ENCODE assay signal across 20 cellular contexts in the genomic region with DNA sequence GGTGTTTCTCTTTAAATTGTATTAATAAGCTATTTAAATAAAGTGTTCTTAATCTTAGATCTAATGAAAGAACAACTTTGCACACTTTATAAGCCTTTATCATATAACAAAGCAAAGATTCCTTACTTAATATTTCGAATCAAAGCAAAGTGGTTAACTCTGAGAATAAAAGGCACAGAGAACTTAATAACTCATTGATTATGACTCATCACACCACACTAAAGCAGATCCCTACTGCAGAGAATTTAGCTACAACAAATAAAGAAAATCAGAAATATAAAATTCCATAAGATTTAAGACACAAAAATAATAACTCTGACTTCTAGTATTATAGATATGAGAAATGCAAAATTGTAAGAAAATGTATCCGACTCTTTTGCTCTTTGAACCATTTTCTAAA.
DNase-seq lines count a peak whose midpoint lies in the region; ATAC-seq, FAIRE-seq and TF ChIP-seq lines count a peak whose summit lies in the region.
"Had no signal": no experiment of that assay in that cellular context is flagged by ENCODE, and none has a peak within 500 bp of the region (broad histone marks: within the 10 kb centered on the region; RNA-seq: fewer than 3 reads in every experiment).

No MANE protein-coding gene starts in this region.

- in situ Hi-C loops in K562 (cut with MboI), result no loop called here
- in situ Hi-C loops in GM13977 (cut with MboI; ENCODE audit: low pct_unique_long_range_greater_than_20kb, low sequenced_read_pairs, unreplicated experiment), result no loop called here

- FAIRE-seq in K562 (lab: Jason Lieb, UNC), result no peak
- FAIRE-seq: GM12892, H54 had no signal

- H3K4me3 Mint-ChIP-seq in endothelial cell (ENCODE audit: unreplicated experiment), result no peak overlapping the region
- H3K4me3 Mint-ChIP-seq: IgD-negative memory B cell had no signal

- intact Hi-C loops in K562 (cut with micrococcal nuclease), result no loop called here

- H3K27ac ChIP-seq in K562 (ENCODE audit: extremely low read depth, low read depth, low read length), result no peak overlapping the region
- H3K27ac ChIP-seq: BLaER1 treated with 17β-estradiol and CSF1 and Interleukin-3, amounts not matched to agents 10 nM and 100 nM; PC-9; SJSA1 had no signal

- H3K9me1 ChIP-seq in K562 (ENCODE audit: control insufficient read depth, insufficient read depth, low read length), result no peaks in the 10 kb centered on the region

- WGBS in K562 (ENCODE audit: insufficient coverage, low coverage, missing lambda C conversion rate), result 50% methylated on average over 2 of the region's 2 CpGs

- H3K4me1 ChIP-seq in K562 (replicated peaks in 1 of 2; ENCODE audit: control insufficient read depth in 2 of 2, insufficient read depth in 2 of 2, low read length in 2 of 2), result no peaks in the 10 kb centered on the region

- ATAC-seq in K562, result no peak
- ATAC-seq in HG02970 (IDR thresholded peaks at IDR 0.05; ENCODE audit: low FRiP score, unreplicated experiment), result no peak

- no peaks in the 10 kb centered on the region for H3K9me3 ChIP-seq in K562 (replicated peaks; ENCODE audit: control insufficient read depth, insufficient read depth, low read depth, low read length)
- H3K9me3 ChIP-seq: BLaER1 treated with 17β-estradiol and CSF1 and Interleukin-3, amounts not matched to agents 10 nM and 100 nM; SJSA1 had no signal

- DNase-seq in GM03348 (ENCODE audit: low spot score), result peak; percentile 9
- peak; percentile 15 for DNase-seq in M059J (ENCODE audit: low read depth)
- DNase-seq in K562 (ENCODE audit: extremely low read depth in 1 of 4, low spot score in 3 of 4), result no peak
- peak; percentile 3 for DNase-seq in kidney glomerular epithelial cell (lab: John Stamatoyannopoulos, UW)
- DNase-seq in endothelial cell (ENCODE audit: low spot score), result no peak
- no peak for DNase-seq in GM13977 (ENCODE audit: low spot score)
- no peak for DNase-seq in NCI-H82 (lab: John Stamatoyannopoulos, UW)
- DNase-seq: DMS 273 treated with DMSO at 0.1 percent for 48 hours, GF-D8, NCI-H1436 treated with DMSO at 0.1 percent for 48 hours, NCI-H2029 treated with DMSO at 0.1 percent for 48 hours, NCI-H2171 treated with DMSO at 0.1 percent for 48 hours, NCI-H748 treated with DMSO at 0.1 percent for 48 hours, PC-9 had no signal

- TF ChIP-seq EP300 in K562 (IDR thresholded peaks at IDR 0.05; ENCODE audit: low read length), result no peak

- no peaks in the 10 kb centered on the region for H3K9me3 Mint-ChIP-seq in endothelial cell (ENCODE audit: unreplicated experiment)

- no peak for TF ChIP-seq POLR2A in K562 (conservative IDR thresholded peaks at IDR 0.05)

- no peaks in the 10 kb centered on the region for H4K20me1 ChIP-seq in K562 (replicated peaks; ENCODE audit: control insufficient read depth, insufficient read depth, low read length)
- H4K20me1 ChIP-seq: BLaER1 treated with 17β-estradiol and CSF1 and Interleukin-3, amounts not matched to agents 10 nM and 100 nM had no signal

- TF ChIP-seq CTCF in K562 (IDR thresholded peaks at IDR 0.05 in 2 of 3, conservative IDR thresholded peaks at IDR 0.05 in 1 of 3; ENCODE audit: insufficient read depth in 2 of 3, low read depth in 1 of 3, low read length in 3 of 3) (no peak), endothelial cell (IDR thresholded peaks at IDR 0.05; ENCODE audit: unreplicated experiment) (no peak), GM13977 (IDR thresholded peaks at IDR 0.05; ENCODE audit: extremely low read depth, insufficient read depth, missing control alignments) (no peak)

- H3K27ac Mint-ChIP-seq in endothelial cell (ENCODE audit: unreplicated experiment), result no peak overlapping the region
- H3K27ac Mint-ChIP-seq: IgD-negative memory B cell had no signal

- H3K4me1 Mint-ChIP-seq in endothelial cell (ENCODE audit: unreplicated experiment), result no peaks in the 10 kb centered on the region

- POLR2A ChIA-PET in K562 (lab: Yijun Ruan, JAX), result no interaction called here

- H3K36me3 Mint-ChIP-seq in endothelial cell (ENCODE audit: low read depth, unreplicated experiment), result no peaks in the 10 kb centered on the region
- H3K36me3 Mint-ChIP-seq: IgD-negative memory B cell had no signal

- H3K79me2 ChIP-seq in K562 (ENCODE audit: control insufficient read depth, insufficient read depth, low read length), result no peaks in the 10 kb centered on the region

- TF ChIP-seq RAD21 in K562 (CRISPR knock-in tag; conservative IDR thresholded peaks at IDR 0.05 in 1 of 2, IDR thresholded peaks at IDR 0.05 in 1 of 2), result no peak

- H3K36me3 ChIP-seq in K562 (ENCODE audit: control insufficient read depth, insufficient read depth, low read length), result no peaks in the 10 kb centered on the region
- H3K36me3 ChIP-seq: BLaER1 treated with 17β-estradiol and CSF1 and Interleukin-3, amounts not matched to agents 10 nM and 100 nM; SJSA1 had no signal

- BruUV-seq in K562 (replicated peaks; lab: Mats Ljungman, UMichigan), result no TSS peak

- H3K4me2 ChIP-seq in K562 (ENCODE audit: insufficient read depth, low read length), result no peak overlapping the region
- H3K4me2 ChIP-seq: BLaER1 treated with 17β-estradiol and CSF1 and Interleukin-3, amounts not matched to agents 10 nM and 100 nM; PC-9 had no signal

- H3K27me3 ChIP-seq in K562 (ENCODE audit: control insufficient read depth in 2 of 2, insufficient read depth in 2 of 2, low read length in 2 of 2), result no peaks in the 10 kb centered on the region
- H3K27me3 ChIP-seq: BLaER1 treated with 17β-estradiol and CSF1 and Interleukin-3, amounts not matched to agents 10 nM and 100 nM; SJSA1 had no signal

- H2AFZ ChIP-seq in K562 (ENCODE audit: low read depth, low read length), result no peak overlapping the region
- H2AFZ ChIP-seq: PC-9 had no signal

- H3K4me3 ChIP-seq in K562, result no peak overlapping the region
- H3K4me3 ChIP-seq: BLaER1 treated with 17β-estradiol and CSF1 and Interleukin-3, amounts not matched to agents 10 nM and 100 nM; PC-9; SJSA1 had no signal

- CTCF ChIA-PET in K562 (lab: Yijun Ruan, JAX; ENCODE audit: low intra/inter-chr PET ratio), result no interaction called here

- no peak overlapping the region for H3K9ac ChIP-seq in K562 (ENCODE audit: insufficient read depth in 1 of 2, low read depth in 2 of 2, low read length in 2 of 2)
- H3K9ac ChIP-seq: BLaER1 treated with 17β-estradiol and CSF1 and Interleukin-3, amounts not matched to agents 10 nM and 100 nM had no signal

- H3K27me3 Mint-ChIP-seq in endothelial cell (ENCODE audit: unreplicated experiment), result no peaks in the 10 kb centered on the region
- H3K27me3 Mint-ChIP-seq: IgD-negative memory B cell had no signal

TF ChIP-seq in K562, 482 proteins besides CTCF, POLR2A, EP300 and RAD21 (continues in another document):
- TF ChIP-seq ARID2 (IDR thresholded peaks at IDR 0.05) (no peak), CHD1 (IDR thresholded peaks at IDR 0.05; ENCODE audit: low read length) (no peak), CREM (IDR thresholded peaks at IDR 0.05; ENCODE audit: low read depth) (no peak), FOXK2 (conservative IDR thresholded peaks at IDR 0.05 in 1 of 2, IDR thresholded peaks at IDR 0.05 in 1 of 2; ENCODE audit: low read depth in 2 of 2) (no peak)
- TF ChIP-seq, protein P1, sequence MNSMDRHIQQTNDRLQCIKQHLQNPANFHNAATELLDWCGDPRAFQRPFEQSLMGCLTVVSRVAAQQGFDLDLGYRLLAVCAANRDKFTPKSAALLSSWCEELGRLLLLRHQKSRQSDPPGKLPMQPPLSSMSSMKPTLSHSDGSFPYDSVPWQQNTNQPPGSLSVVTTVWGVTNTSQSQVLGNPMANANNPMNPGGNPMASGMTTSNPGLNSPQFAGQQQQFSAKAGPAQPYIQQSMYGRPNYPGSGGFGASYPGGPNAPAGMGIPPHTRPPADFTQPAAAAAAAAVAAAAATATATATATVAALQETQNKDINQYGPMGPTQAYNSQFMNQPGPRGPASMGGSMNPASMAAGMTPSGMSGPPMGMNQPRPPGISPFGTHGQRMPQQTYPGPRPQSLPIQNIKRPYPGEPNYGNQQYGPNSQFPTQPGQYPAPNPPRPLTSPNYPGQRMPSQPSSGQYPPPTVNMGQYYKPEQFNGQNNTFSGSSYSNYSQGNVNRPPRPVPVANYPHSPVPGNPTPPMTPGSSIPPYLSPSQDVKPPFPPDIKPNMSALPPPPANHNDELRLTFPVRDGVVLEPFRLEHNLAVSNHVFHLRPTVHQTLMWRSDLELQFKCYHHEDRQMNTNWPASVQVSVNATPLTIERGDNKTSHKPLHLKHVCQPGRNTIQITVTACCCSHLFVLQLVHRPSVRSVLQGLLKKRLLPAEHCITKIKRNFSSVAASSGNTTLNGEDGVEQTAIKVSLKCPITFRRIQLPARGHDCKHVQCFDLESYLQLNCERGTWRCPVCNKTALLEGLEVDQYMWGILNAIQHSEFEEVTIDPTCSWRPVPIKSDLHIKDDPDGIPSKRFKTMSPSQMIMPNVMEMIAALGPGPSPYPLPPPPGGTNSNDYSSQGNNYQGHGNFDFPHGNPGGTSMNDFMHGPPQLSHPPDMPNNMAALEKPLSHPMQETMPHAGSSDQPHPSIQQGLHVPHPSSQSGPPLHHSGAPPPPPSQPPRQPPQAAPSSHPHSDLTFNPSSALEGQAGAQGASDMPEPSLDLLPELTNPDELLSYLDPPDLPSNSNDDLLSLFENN (IDR thresholded peaks at IDR 0.05; ENCODE audit: low read depth in 2 of 2, low read length in 2 of 2), result no peak
- TF ChIP-seq, protein P2, sequence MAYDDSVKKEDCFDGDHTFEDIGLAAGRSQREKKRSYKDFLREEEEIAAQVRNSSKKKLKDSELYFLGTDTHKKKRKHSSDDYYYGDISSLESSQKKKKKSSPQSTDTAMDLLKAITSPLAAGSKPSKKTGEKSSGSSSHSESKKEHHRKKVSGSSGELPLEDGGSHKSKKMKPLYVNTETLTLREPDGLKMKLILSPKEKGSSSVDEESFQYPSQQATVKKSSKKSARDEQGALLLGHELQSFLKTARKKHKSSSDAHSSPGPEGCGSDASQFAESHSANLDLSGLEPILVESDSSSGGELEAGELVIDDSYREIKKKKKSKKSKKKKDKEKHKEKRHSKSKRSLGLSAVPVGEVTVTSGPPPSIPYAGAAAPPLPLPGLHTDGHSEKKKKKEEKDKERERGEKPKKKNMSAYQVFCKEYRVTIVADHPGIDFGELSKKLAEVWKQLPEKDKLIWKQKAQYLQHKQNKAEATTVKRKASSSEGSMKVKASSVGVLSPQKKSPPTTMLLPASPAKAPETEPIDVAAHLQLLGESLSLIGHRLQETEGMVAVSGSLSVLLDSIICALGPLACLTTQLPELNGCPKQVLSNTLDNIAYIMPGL (CRISPR knock-in tag; IDR thresholded peaks at IDR 0.05), result no peak
- TF ChIP-seq, protein P3, sequence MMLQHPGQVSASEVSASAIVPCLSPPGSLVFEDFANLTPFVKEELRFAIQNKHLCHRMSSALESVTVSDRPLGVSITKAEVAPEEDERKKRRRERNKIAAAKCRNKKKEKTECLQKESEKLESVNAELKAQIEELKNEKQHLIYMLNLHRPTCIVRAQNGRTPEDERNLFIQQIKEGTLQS (IDR thresholded peaks at IDR 0.05), result peak; percentile 38
- TF ChIP-seq, protein P3 (CRISPR knock-in tag; conservative IDR thresholded peaks at IDR 0.05), result no peak

Comparison
In these comparisons a context has a peak if more than half of its experiments do, and no peak if none do; other contexts are left out.
1. DNase-seq: peak in GM03348 (single experiment), M059J (single experiment) and kidney glomerular epithelial cell (single experiment); none in K562 (0 of 4), endothelial cell (single experiment), GM13977 (single experiment) and NCI-H82 (single experiment).